In the genomic region with DNA sequence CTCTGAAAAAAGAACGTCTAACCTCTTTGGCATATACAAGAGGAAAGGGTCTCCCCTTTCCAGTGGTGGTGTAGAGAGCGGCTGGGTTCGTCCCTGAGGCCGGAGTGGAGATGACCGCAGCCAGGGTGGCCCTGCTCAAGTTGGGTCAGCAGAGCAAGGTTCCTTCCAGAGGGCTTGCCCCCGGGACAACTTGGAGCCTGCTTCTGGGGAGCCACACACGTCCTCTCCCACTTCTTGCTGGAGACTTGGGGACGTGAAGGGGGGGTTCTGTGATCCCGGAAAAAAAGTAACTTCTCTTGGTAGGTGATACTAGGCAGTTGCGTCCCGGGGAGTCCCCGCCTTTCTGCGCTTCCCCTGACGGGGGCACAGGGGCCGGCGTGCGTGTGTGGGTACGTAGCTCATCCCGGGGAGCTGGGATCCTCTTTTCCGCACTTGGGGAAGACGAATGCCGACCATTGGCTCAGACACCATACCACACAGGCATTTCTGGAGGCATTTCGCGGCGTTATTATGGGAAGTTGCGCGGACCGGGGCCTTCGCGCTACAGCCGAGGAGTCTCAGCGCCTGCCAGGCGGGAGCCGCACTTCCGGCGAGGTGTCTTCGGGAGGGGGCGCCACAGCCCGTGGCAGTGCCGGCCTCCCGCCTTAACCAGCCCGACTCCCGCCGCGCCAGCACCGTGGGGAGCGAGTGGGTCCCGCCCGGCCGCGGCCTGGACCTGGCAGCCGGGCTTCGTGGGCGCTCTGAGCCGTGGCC, we compare ENCODE assay signal across 11 cellular contexts. TPM values are rescaled to one million over a fixed set of nuclear protein-coding genes. Genes with fewer than 3 reads are reported as not detected.
DNase-seq lines count a peak whose midpoint lies in the region; ATAC-seq and TF ChIP-seq lines count a peak whose summit lies in the region.
"Had no signal": no experiment of that assay in that cellular context is flagged by ENCODE, and none has a peak within 500 bp of the region (broad histone marks: within the 10 kb centered on the region; RNA-seq: fewer than 3 reads in every experiment).

No MANE protein-coding gene starts in this region.

- H3K9me1 ChIP-seq in IMR-90 (ENCODE audit: insufficient read depth, low read length) = no peaks in the 10 kb centered on the region

- peaks cover 5% of the 10 kb centered on the region for H3K4me1 Mint-ChIP-seq in MCF 10A (ENCODE audit: insufficient read depth, unreplicated experiment)
- peaks cover 4 to 5% of the 10 kb centered on the region in 2 donors for H3K4me1 Mint-ChIP-seq in stimulated activated naive B cell treated with anti-CD40 and anti-IgM and Interleukin-4, amounts not matched to agents 10 μg/mL and 1 μg/mL and 100 μg/mL, for 72 hours

- in situ Hi-C loops in IMR-90 (cut with MboI; ENCODE audit: low sequenced_read_pairs) = no loop called here

- peak overlapping the region; percentile 47 for H3K4me3 Mint-ChIP-seq in MCF 10A (ENCODE audit: unreplicated experiment)
- peak overlapping the region in 1 of 2 donors; percentile 32 for H3K4me3 Mint-ChIP-seq in stimulated activated naive B cell treated with anti-CD40 and anti-IgM and Interleukin-4, amounts not matched to agents 10 μg/mL and 1 μg/mL and 100 μg/mL, for 72 hours
- H3K4me3 Mint-ChIP-seq: natural killer cell treated with Interleukin-12 subunit alpha and Interleukin-12 subunit beta and Interleukin-15 and Interleukin-18, amount 100 ng/mL, for 72 hours had no signal

- 0% methylated on average over 7 of the region's 55 CpGs; no CpG with 5 or more reads in 1 of the 2 experiments for WGBS in IMR-90 (ENCODE audit: extremely low coverage in 2 of 2, insufficient read length in 1 of 2), 2 experiments

- no peaks in the 10 kb centered on the region for H3K36me3 ChIP-seq in IMR-90 (ENCODE audit: control insufficient read depth, insufficient read depth, low read length)

- H2AFZ ChIP-seq in IMR-90 (replicated peaks; ENCODE audit: low read length, poor library complexity) = peak overlapping the region; percentile 53

- peak; percentile 4; the same call in 1 of the 2 replicates for TF ChIP-seq RAD21 in IMR-90 (IDR thresholded peaks at IDR 0.05; ENCODE audit: low read length)

- no peaks in the 10 kb centered on the region for H3K27me3 Mint-ChIP-seq in MCF 10A (ENCODE audit: insufficient read depth, unreplicated experiment)
- H3K27me3 Mint-ChIP-seq in stimulated activated naive B cell treated with anti-CD40 and anti-IgM and Interleukin-4, amounts not matched to agents 10 μg/mL and 1 μg/mL and 100 μg/mL, for 72 hours = peaks cover 37 to 54% of the 10 kb centered on the region in 2 donors

- H3K27me3 ChIP-seq in IMR-90 (ENCODE audit: control insufficient read depth, insufficient read depth, low read length) = peaks cover 51% of the 10 kb centered on the region

- no peak overlapping the region for H4K91ac ChIP-seq in IMR-90 (ENCODE audit: insufficient read depth, low read depth, low read length)

- DNase-seq in IMR-90 (no peak), MCF 10A (ENCODE audit: unreplicated experiment) (no peak), left colon (no peak), substantia nigra (lab: John Stamatoyannopoulos, UW) (no peak)
- no peak for DNase-seq in stimulated activated naive B cell treated with anti-CD40 and anti-IgM and Interleukin-4, amounts not matched to agents 10 μg/mL and 1 μg/mL and 100 μg/mL, for 72 hours
- DNase-seq: central memory CD4-positive, alpha-beta T cell; NCI-H2081 treated with DMSO at 0.1 percent for 48 hours had no signal

- no peaks in the 10 kb centered on the region for H4K20me1 ChIP-seq in IMR-90 (ENCODE audit: insufficient read depth, low read length)

- BruUV-seq in IMR-90 (replicated peaks; lab: Mats Ljungman, UMichigan) (no TSS peak), MCF 10A (replicated peaks; lab: Mats Ljungman, UMichigan) (no TSS peak)

- H3K56ac ChIP-seq in IMR-90 (ENCODE audit: extremely low read depth, insufficient read depth, low read length) = no peak overlapping the region

- H2BK20ac ChIP-seq in IMR-90 (ENCODE audit: low read depth, low read length) = no peak overlapping the region

- no peak overlapping the region for H4K8ac ChIP-seq in IMR-90 (ENCODE audit: low read depth in 2 of 2, low read length in 2 of 2)

- CTCF ChIA-PET in IMR-90 (lab: Yijun Ruan, JAX) (interaction anchor here (1.0 to 2.9 kb wide), 4 partner anchors 295 to 505 kb away, joined by 4 to 12 read pairs (median 10); no protein-coding TSS in a partner anchor), MCF 10A (lab: Yijun Ruan, JAX) (interaction anchor here (0.6 to 9.6 kb wide), 38 partner anchors 11 to 803 kb away, joined by 3 to 157 read pairs (median 4); a partner anchor contains a TSS)

- no peak overlapping the region for H4K5ac ChIP-seq in IMR-90 (ENCODE audit: low read depth, low read length)

- no peak overlapping the region for H3K18ac ChIP-seq in IMR-90 (ENCODE audit: low read depth, low read length)

- H2BK5ac ChIP-seq in IMR-90 (ENCODE audit: low read depth, low read length, poor library complexity, severe bottlenecking) = no peak overlapping the region

- POLR2A ChIA-PET in IMR-90 (lab: Charles Lee; ENCODE audit: unreplicated experiment) = no interaction called here
- POLR2A ChIA-PET in MCF 10A (lab: Yijun Ruan, JAX) = interaction anchor here (1.1 to 3.0 kb wide), 3 partner anchors 27 to 471 kb away, joined by 4 to 15 read pairs (median 11); no protein-coding TSS in a partner anchor

- H2BK120ac ChIP-seq in IMR-90 (ENCODE audit: low read depth, low read length) = no peak overlapping the region

- intact Hi-C loops in IMR-90 (cut with micrococcal nuclease) (no loop called here), MCF 10A (cut with micrococcal nuclease) (no loop called here), left colon (cut with DNase I, micrococcal nuclease) (no loop called here)

- H3K14ac ChIP-seq in IMR-90 (replicated peaks; ENCODE audit: low read depth, low read length) = no peak overlapping the region

- H3K9me3 Mint-ChIP-seq in MCF 10A (ENCODE audit: unreplicated experiment) = no peaks in the 10 kb centered on the region
- peaks cover 0 to 2% of the 10 kb centered on the region in 2 donors for H3K9me3 Mint-ChIP-seq in stimulated activated naive B cell treated with anti-CD40 and anti-IgM and Interleukin-4, amounts not matched to agents 10 μg/mL and 1 μg/mL and 100 μg/mL, for 72 hours
- H3K9me3 Mint-ChIP-seq: natural killer cell treated with Interleukin-12 subunit alpha and Interleukin-12 subunit beta and Interleukin-15 and Interleukin-18, amount 100 ng/mL, for 72 hours had no signal

- H3K23ac ChIP-seq in IMR-90 (ENCODE audit: low read depth, low read length) = no peak overlapping the region

- no peaks in the 10 kb centered on the region; the same call in 1 of the 2 replicates for H3K9me3 ChIP-seq in IMR-90 (ENCODE audit: control insufficient read depth, insufficient read depth, low read length)

- peak overlapping the region; percentile 42 for H3K27ac Mint-ChIP-seq in MCF 10A (ENCODE audit: low read depth, unreplicated experiment)
- H3K27ac Mint-ChIP-seq in stimulated activated naive B cell treated with anti-CD40 and anti-IgM and Interleukin-4, amounts not matched to agents 10 μg/mL and 1 μg/mL and 100 μg/mL, for 72 hours = peak overlapping the region; percentile 85
- H3K27ac Mint-ChIP-seq: natural killer cell treated with Interleukin-12 subunit alpha and Interleukin-12 subunit beta and Interleukin-15 and Interleukin-18, amount 100 ng/mL, for 72 hours had no signal

- H3K4me1 ChIP-seq in IMR-90 (ENCODE audit: control insufficient read depth, insufficient read depth, low read length) = 0 out of 2 replicates have a peak, but pooled peaks cover 4% of the 10 kb centered on the region

- no peak overlapping the region for H3K9ac ChIP-seq in IMR-90 (ENCODE audit: low read depth, low read length)

- no peak overlapping the region for H3K4me3 ChIP-seq in IMR-90 (ENCODE audit: insufficient read depth, low read depth, low read length)

- ATAC-seq in IMR-90 (ENCODE audit: low read depth) (no peak), left colon (peak; percentile 73), HG02678 (IDR thresholded peaks at IDR 0.05; ENCODE audit: unreplicated experiment) (no peak), GM18511 (IDR thresholded peaks at IDR 0.05; ENCODE audit: unreplicated experiment) (no peak), HG03460 (IDR thresholded peaks at IDR 0.05; ENCODE audit: unreplicated experiment) (no peak)
- no peak for ATAC-seq in stimulated activated naive B cell treated with anti-CD40 and anti-IgM and Interleukin-4, amounts not matched to agents 10 μg/mL and 1 μg/mL and 100 μg/mL, for 72 hours (replicated peaks)

- H3K4me2 ChIP-seq in IMR-90 (ENCODE audit: low read depth, low read length) = no peak overlapping the region; the same call in 1 of the 2 replicates

- no peak overlapping the region for H3K4ac ChIP-seq in IMR-90 (ENCODE audit: low read depth, low read length)

- TF ChIP-seq CTCF in IMR-90 (conservative IDR thresholded peaks at IDR 0.05; ENCODE audit: low read depth, low read length) (peak; percentile 19; the same call in 1 of the 2 replicates), MCF 10A (IDR thresholded peaks at IDR 0.05; ENCODE audit: unreplicated experiment) (no peak)

- no peak overlapping the region for H2AK5ac ChIP-seq in IMR-90 (ENCODE audit: low read depth, low read length)

- H3K79me1 ChIP-seq in IMR-90 (ENCODE audit: low read depth in 1 of 2, low read length in 2 of 2) = no peaks in the 10 kb centered on the region

- H3K36me3 Mint-ChIP-seq in MCF 10A (ENCODE audit: insufficient read depth, unreplicated experiment) = peaks cover 5% of the 10 kb centered on the region
- peaks cover 0 to 4% of the 10 kb centered on the region in 2 donors for H3K36me3 Mint-ChIP-seq in stimulated activated naive B cell treated with anti-CD40 and anti-IgM and Interleukin-4, amounts not matched to agents 10 μg/mL and 1 μg/mL and 100 μg/mL, for 72 hours

- TF ChIP-seq POLR2A in IMR-90 (IDR thresholded peaks at IDR 0.05; ENCODE audit: low read depth, low read length) = no peak

- H2AK9ac ChIP-seq in IMR-90 (replicated peaks; ENCODE audit: low read depth, low read length, poor library complexity) = no peak overlapping the region

- dilution Hi-C loops in IMR-90 (cut with HindIII; ENCODE audit: low sequenced_read_pairs, unreplicated experiment) = no loop called here

- no peak overlapping the region for H2BK15ac ChIP-seq in IMR-90 (ENCODE audit: low read depth, low read length)

- H3K27ac ChIP-seq in IMR-90 (ENCODE audit: insufficient read depth, low read length) (no peak overlapping the region), substantia nigra (ENCODE audit: low read depth, low read length, poor library complexity, severe bottlenecking) (no peak overlapping the region)

TF ChIP-seq in IMR-90, 13 proteins besides CTCF, POLR2A, EP300 and RAD21:
- TF ChIP-seq SMC3 (IDR thresholded peaks at IDR 0.05; ENCODE audit: low read depth, low read length) (no peak), RCOR1 (IDR thresholded peaks at IDR 0.05; ENCODE audit: insufficient replicate concordance, low read length) (no peak), MXI1 (IDR thresholded peaks at IDR 0.05; ENCODE audit: borderline replicate concordance, low read depth, low read length) (no peak)
TF ChIP-seq in IMR-90: peak in this region for 0.

RNA-seq across cellular contexts. Expression of a gene that starts 14.8 kb away (rescaled TPM):
- total RNA-seq in IMR-90 (2012; rRNA removed) (not detected in 2 replicates), MCF 10A (2022) (5.5 and 7.3 TPM in 2 replicates), left colon (under 1 TPM; 0.22 to 0.24 TPM)
- polyA plus RNA-seq in IMR-90 (2012; rRNA removed) = not detected in 2 replicates
- not detected in 2 replicates for polyA plus RNA-seq in IMR-90 (2012; cell fraction: cytosol; rRNA removed)
- polyA plus RNA-seq in IMR-90 (2012; cell fraction: nucleus; rRNA removed; ENCODE audit: low replicate concordance) = not detected in 2 replicates
- total RNA-seq: natural killer cell treated with Interleukin-12 subunit alpha and Interleukin-12 subunit beta and Interleukin-15 and Interleukin-18, amount 100 ng/mL, for 72 hours had no signal
